In the genomic region with DNA sequence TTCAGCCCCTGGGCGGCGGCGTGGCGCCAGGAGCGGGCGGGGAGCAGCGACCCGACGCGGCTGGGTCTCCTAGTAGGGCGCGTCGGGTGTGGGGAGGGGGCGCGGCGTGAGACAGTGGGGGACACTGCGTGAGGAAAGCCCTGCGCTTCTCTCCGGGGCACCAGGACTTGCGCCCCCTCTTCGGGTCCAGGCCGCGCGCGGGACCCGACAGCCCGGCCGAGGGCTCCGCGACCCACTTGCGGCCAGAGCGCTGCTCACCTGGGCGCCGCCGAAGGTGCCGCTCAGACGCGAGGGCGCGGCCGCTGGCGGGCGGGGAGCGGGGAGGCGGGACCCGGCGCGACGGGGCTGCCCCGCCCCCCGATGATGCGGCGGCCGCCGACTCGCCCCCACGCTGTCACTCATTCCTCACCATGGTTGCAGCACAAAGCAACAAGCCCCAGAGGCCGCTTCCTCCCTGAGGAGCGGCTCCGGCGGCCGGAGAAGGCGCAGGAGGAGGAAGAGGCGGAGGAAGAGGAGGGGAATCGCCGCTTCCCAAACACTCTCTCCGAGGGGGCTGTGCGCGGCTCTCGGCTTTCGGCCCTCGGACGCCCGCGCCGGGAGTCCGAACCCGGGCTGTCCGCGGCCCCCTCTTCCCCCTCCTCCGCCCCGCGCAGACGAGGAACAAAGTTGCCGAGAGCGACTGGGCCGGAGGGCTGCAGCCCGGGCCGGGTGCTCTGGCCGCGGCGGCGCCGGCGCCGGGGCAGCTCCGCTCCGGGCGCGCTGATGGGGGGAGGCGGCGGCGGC, we compare ENCODE assay signal across 8 cellular contexts. TPM values are rescaled to one million over a fixed set of nuclear protein-coding genes. Genes with fewer than 3 reads are reported as not detected.
DNase-seq lines count a peak whose midpoint lies in the region; ATAC-seq lines count a peak whose summit lies in the region.

A gene with protein sequence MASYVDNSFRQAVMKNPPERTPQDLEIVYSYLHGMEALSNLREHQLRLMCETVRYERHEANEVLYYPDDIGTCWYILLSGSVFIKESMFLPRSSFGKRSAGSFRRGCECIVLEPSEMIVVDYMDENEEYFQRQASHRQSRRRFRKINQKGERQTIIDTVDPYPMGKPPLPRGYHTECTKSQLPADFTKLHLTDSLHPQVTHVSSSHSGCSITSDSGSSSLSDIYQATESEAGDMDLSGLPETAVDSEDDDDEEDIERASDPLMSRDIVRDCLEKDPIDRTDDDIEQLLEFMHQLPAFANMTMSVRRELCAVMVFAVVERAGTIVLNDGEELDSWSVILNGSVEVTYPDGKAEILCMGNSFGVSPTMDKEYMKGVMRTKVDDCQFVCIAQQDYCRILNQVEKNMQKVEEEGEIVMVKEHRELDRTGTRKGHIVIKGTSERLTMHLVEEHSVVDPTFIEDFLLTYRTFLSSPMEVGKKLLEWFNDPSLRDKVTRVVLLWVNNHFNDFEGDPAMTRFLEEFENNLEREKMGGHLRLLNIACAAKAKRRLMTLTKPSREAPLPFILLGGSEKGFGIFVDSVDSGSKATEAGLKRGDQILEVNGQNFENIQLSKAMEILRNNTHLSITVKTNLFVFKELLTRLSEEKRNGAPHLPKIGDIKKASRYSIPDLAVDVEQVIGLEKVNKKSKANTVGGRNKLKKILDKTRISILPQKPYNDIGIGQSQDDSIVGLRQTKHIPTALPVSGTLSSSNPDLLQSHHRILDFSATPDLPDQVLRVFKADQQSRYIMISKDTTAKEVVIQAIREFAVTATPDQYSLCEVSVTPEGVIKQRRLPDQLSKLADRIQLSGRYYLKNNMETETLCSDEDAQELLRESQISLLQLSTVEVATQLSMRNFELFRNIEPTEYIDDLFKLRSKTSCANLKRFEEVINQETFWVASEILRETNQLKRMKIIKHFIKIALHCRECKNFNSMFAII (N-terminal part only) (plus strand): TSS at position 457 of the 783 bp plus-strand sequence. CDS start 1,084 bp downstream, outside the sequence.

- no peaks in the 10 kb centered on the region for H3K27me3 ChIP-seq in effector memory CD4-positive, alpha-beta T cell (replicated peaks; ENCODE audit: control insufficient read depth, insufficient read depth, low read length, poor library complexity, severe bottlenecking)
- H3K27me3 ChIP-seq in mesenchymal stem cell (ENCODE audit: control insufficient read depth in 1 of 2, insufficient read depth in 1 of 2, low read length in 2 of 2): no peaks in the 10 kb centered on the region

- peak within 1 kb of the TSS; percentile 61 for H2BK5ac ChIP-seq in mesenchymal stem cell (ENCODE audit: low read depth, low read length, poor library complexity, severe bottlenecking)

- peak within 1 kb of the TSS; percentile 80 to 95 for H3K4ac ChIP-seq in mesenchymal stem cell (ENCODE audit: low read depth in 1 of 2, low read length in 2 of 2)

- peak within 1 kb of the TSS; percentile 95 for H3K9ac ChIP-seq in mesenchymal stem cell (ENCODE audit: low read length)

- H2BK15ac ChIP-seq in mesenchymal stem cell (ENCODE audit: low read depth, poor library complexity, severe bottlenecking): peak within 1 kb of the TSS; percentile 91

- peak within 1 kb of the TSS; percentile 82 for H3K4me3 ChIP-seq in effector memory CD4-positive, alpha-beta T cell (ENCODE audit: insufficient read depth, low read depth, low read length, poor library complexity, severe bottlenecking)
- H3K4me3 ChIP-seq in mesenchymal stem cell (ENCODE audit: insufficient read depth in 1 of 2, low read depth in 1 of 2, low read length in 2 of 2): peak within 1 kb of the TSS; percentile 73 to 94

- ATAC-seq in GM21360 (IDR thresholded peaks at IDR 0.05; ENCODE audit: unreplicated experiment): peak; percentile 84

- H4K8ac ChIP-seq in mesenchymal stem cell (ENCODE audit: low read length): peak within 1 kb of the TSS; percentile 75

- peaks cover 5% of the 10 kb centered on the region for H3K4me1 ChIP-seq in effector memory CD4-positive, alpha-beta T cell (ENCODE audit: control insufficient read depth, insufficient read depth, low read length, poor library complexity, severe bottlenecking)
- peaks cover 4% of the 10 kb centered on the region for H3K4me1 ChIP-seq in mesenchymal stem cell (ENCODE audit: control insufficient read depth, insufficient read depth, low read depth, low read length)

- peak within 1 kb of the TSS; percentile 71 for H2BK120ac ChIP-seq in mesenchymal stem cell (ENCODE audit: low read depth, low read length)

- no peaks in the 10 kb centered on the region for H3K36me3 ChIP-seq in effector memory CD4-positive, alpha-beta T cell (ENCODE audit: control insufficient read depth, insufficient read depth, low read length)
- H3K36me3 ChIP-seq in mesenchymal stem cell (ENCODE audit: control insufficient read depth in 1 of 2, insufficient read depth in 2 of 2, low read depth in 1 of 2, low read length in 2 of 2): no peaks in the 10 kb centered on the region

- H3K4me2 ChIP-seq in mesenchymal stem cell (ENCODE audit: low read length, poor library complexity, severe bottlenecking): peak within 1 kb of the TSS; percentile 93

- peak within 1 kb of the TSS; percentile 88 for H4K91ac ChIP-seq in mesenchymal stem cell (ENCODE audit: low read length)

- under 1% methylated on average over 29 of the region's 103 CpGs for WGBS in mesenchymal stem cell

- no peaks in the 10 kb centered on the region for H3K79me1 ChIP-seq in mesenchymal stem cell (replicated peaks; ENCODE audit: low read length, poor library complexity, severe bottlenecking)

- H2AFZ ChIP-seq in mesenchymal stem cell (ENCODE audit: low read depth, low read length): peak within 1 kb of the TSS; percentile 79

- DNase-seq in COLO829 (ENCODE audit: low spot score) (peak; percentile 93), HT-29 (ENCODE audit: low spot score) (peak; percentile 79), NOMO-1 treated with DMSO at 0.1 percent for 48 hours (lab: John Stamatoyannopoulos, UW; ENCODE audit: unreplicated experiment) (peak; percentile 91), mesenchymal stem cell (peak; percentile 96)
- peak; percentile 70 to 74 for DNase-seq in activated CD8-positive, alpha-beta memory T cell treated with anti-CD3 and anti-CD28 coated beads for 4 hours (ENCODE audit: low read depth in 2 of 2)
- peak; percentile 78 to 83 (median 79) for DNase-seq in effector memory CD4-positive, alpha-beta T cell
- peak; percentile 73 for DNase-seq in stimulated activated CD8-positive, alpha-beta memory T cell treated with anti-CD3 and anti-CD28 coated beads, Interleukin-12 subunit alpha, Interleukin-12 subunit beta, amount 100 ng/mL, for 24 hours (ENCODE audit: extremely low read depth)

- H3K14ac ChIP-seq in mesenchymal stem cell (ENCODE audit: low read length in 2 of 2): peak within 1 kb of the TSS; percentile 25 to 94

- H3K23ac ChIP-seq in mesenchymal stem cell (ENCODE audit: low read length in 2 of 2): peak within 1 kb of the TSS; percentile 63 to 81

- peak within 1 kb of the TSS; percentile 23 to 84 for H2BK12ac ChIP-seq in mesenchymal stem cell (ENCODE audit: low read length in 2 of 2)

- no peaks in the 10 kb centered on the region for H3K9me3 ChIP-seq in effector memory CD4-positive, alpha-beta T cell (ENCODE audit: control insufficient read depth, low read length)
- H3K9me3 ChIP-seq in mesenchymal stem cell (ENCODE audit: control insufficient read depth, low read length): no peaks in the 10 kb centered on the region

- peak within 1 kb of the TSS; percentile 78 for H3K27ac ChIP-seq in effector memory CD4-positive, alpha-beta T cell (ENCODE audit: insufficient read depth, low read length, poor library complexity, severe bottlenecking)
- H3K27ac ChIP-seq in mesenchymal stem cell (ENCODE audit: low read length, poor library complexity, severe bottlenecking): no peak within 1 kb of the TSS

- H2AK5ac ChIP-seq in mesenchymal stem cell (ENCODE audit: low read length, severe bottlenecking): no peak within 1 kb of the TSS

- H3K18ac ChIP-seq in mesenchymal stem cell (ENCODE audit: low read depth in 1 of 2, low read length in 2 of 2): peak within 1 kb of the TSS; percentile 83 to 94

RNA-seq across cellular contexts. Expression of the gene that starts here (rescaled TPM):
- total RNA-seq in HT-29 (2014; rRNA removed; shearing (Covaris generic)): 10.8 and 13.0 TPM in 2 replicates
- polyA plus RNA-seq in mesenchymal stem cell (2013, experiment 1 of 2): 26.5 TPM
- 23.5 TPM for polyA plus RNA-seq in mesenchymal stem cell (2013, experiment 2 of 2)
